In genomic region chr11:65446446-65447277, GRCh38 we compare ENCODE assay signal across 8 cellular contexts. TPM values are rescaled to one million over a fixed set of nuclear protein-coding genes. Genes with fewer than 3 reads are reported as not detected.
A peak's percentile ranks its signal among the peaks of the same experiment; 100 is the strongest.
DNase-seq lines count a peak whose midpoint lies in the region; ATAC-seq and TF ChIP-seq lines count a peak whose summit lies in the region.

No MANE protein-coding gene starts in this region.

- peak overlapping the region; percentile 80 for H3K9ac ChIP-seq in mesenchymal stem cell (ENCODE audit: low read length)

- WGBS in mesenchymal stem cell, result 94% methylated on average over 11 of the region's 11 CpGs
- 81 to 84% methylated on average over 11 of the region's 11 CpGs for WGBS in aorta, 2 donors

- no peak overlapping the region for H2BK120ac ChIP-seq in mesenchymal stem cell (ENCODE audit: low read depth, low read length)

- H3K9me3 Mint-ChIP-seq in activated naive CD4-positive, alpha-beta T cell treated with anti-CD3 and anti-CD28 coated beads, Interleukin-2, amount 50 U/mL, for 24 hours, result no peaks in the 10 kb centered on the region
- no peaks in the 10 kb centered on the region for H3K9me3 Mint-ChIP-seq in central memory CD8-positive, alpha-beta T cell

- no peak overlapping the region for H3K4me3 Mint-ChIP-seq in activated naive CD4-positive, alpha-beta T cell treated with anti-CD3 and anti-CD28 coated beads, Interleukin-2, amount 50 U/mL, for 24 hours
- H3K4me3 Mint-ChIP-seq in central memory CD8-positive, alpha-beta T cell, result no peak overlapping the region

- H3K23ac ChIP-seq in mesenchymal stem cell (ENCODE audit: low read length in 2 of 2), result no peak overlapping the region

- intact Hi-C loops in aorta (cut with DNase I), result no loop called here

- H3K9me3 ChIP-seq in mesenchymal stem cell (ENCODE audit: control insufficient read depth, low read length) (no peaks in the 10 kb centered on the region), aorta (ENCODE audit: control insufficient read depth, low read length) (no peaks in the 10 kb centered on the region), WERI-Rb-1 (ENCODE audit: severe bottlenecking) (peaks cover 5% of the 10 kb centered on the region)

- H3K36me3 Mint-ChIP-seq in activated naive CD4-positive, alpha-beta T cell treated with anti-CD3 and anti-CD28 coated beads, Interleukin-2, amount 50 U/mL, for 24 hours, result peaks cover 5% of the 10 kb centered on the region
- peaks cover 10% of the 10 kb centered on the region for H3K36me3 Mint-ChIP-seq in central memory CD8-positive, alpha-beta T cell (ENCODE audit: insufficient read depth)

- H2BK15ac ChIP-seq in mesenchymal stem cell (ENCODE audit: low read depth, poor library complexity, severe bottlenecking), result no peak overlapping the region

- H3K79me1 ChIP-seq in mesenchymal stem cell (replicated peaks; ENCODE audit: low read length, poor library complexity, severe bottlenecking), result no peaks in the 10 kb centered on the region

- no peak overlapping the region for H2BK12ac ChIP-seq in mesenchymal stem cell (ENCODE audit: low read length in 2 of 2)

- no peak overlapping the region for H3K4me3 ChIP-seq in mesenchymal stem cell (ENCODE audit: insufficient read depth in 1 of 2, low read depth in 1 of 2, low read length in 2 of 2)
- H3K4me3 ChIP-seq in aorta (ENCODE audit: low read length in 2 of 2), result no peak overlapping the region
- H3K4me3 ChIP-seq in WERI-Rb-1 (ENCODE audit: low read depth, low read length), result no peak overlapping the region

- no peak for TF ChIP-seq CTCF in WERI-Rb-1 (IDR thresholded peaks at IDR 0.05; ENCODE audit: low read depth, low read length)

- H3K36me3 ChIP-seq in mesenchymal stem cell (ENCODE audit: control insufficient read depth in 1 of 2, insufficient read depth in 2 of 2, low read depth in 1 of 2, low read length in 2 of 2) (peaks cover 44 to 52% of the 10 kb centered on the region in 2 experiments), aorta (ENCODE audit: control insufficient read depth in 1 of 2, insufficient read depth in 2 of 2, low read length in 1 of 2) (peaks cover 1 to 4% of the 10 kb centered on the region in 2 donors), WERI-Rb-1 (no peaks in the 10 kb centered on the region)

- H3K4me1 Mint-ChIP-seq in activated naive CD4-positive, alpha-beta T cell treated with anti-CD3 and anti-CD28 coated beads, Interleukin-2, amount 50 U/mL, for 24 hours, result peaks cover 19% of the 10 kb centered on the region
- peaks cover 30% of the 10 kb centered on the region for H3K4me1 Mint-ChIP-seq in central memory CD8-positive, alpha-beta T cell

- H3K4me2 ChIP-seq in mesenchymal stem cell (ENCODE audit: low read length, poor library complexity, severe bottlenecking), result no peak overlapping the region

- H2BK5ac ChIP-seq in mesenchymal stem cell (ENCODE audit: low read depth, low read length, poor library complexity, severe bottlenecking), result no peak overlapping the region

- H4K91ac ChIP-seq in mesenchymal stem cell (ENCODE audit: low read length), result no peak overlapping the region

- no peak overlapping the region for H2AK5ac ChIP-seq in mesenchymal stem cell (ENCODE audit: low read length, severe bottlenecking)

- H3K27me3 ChIP-seq in mesenchymal stem cell (ENCODE audit: control insufficient read depth in 1 of 2, insufficient read depth in 1 of 2, low read length in 2 of 2), result no peaks in the 10 kb centered on the region
- no peaks in the 10 kb centered on the region for H3K27me3 ChIP-seq in aorta (ENCODE audit: control insufficient read depth in 1 of 2, insufficient read depth in 2 of 2, low read length in 1 of 2)
- no peaks in the 10 kb centered on the region for H3K27me3 ChIP-seq in WERI-Rb-1 (ENCODE audit: insufficient read depth, low read depth, severe bottlenecking)

- DNase-seq in activated naive CD4-positive, alpha-beta T cell treated with anti-CD3 and anti-CD28 coated beads, Interleukin-2, amount 50 U/mL, for 16 hours, result no peak
- DNase-seq in central memory CD8-positive, alpha-beta T cell (ENCODE audit: low spot score in 2 of 2), result no peak
- DNase-seq in mesenchymal stem cell (no peak), aorta (peak; percentile 64 to 81), NCI-H1930 (lab: John Stamatoyannopoulos, UW) (no peak), NCI-H2081 (lab: John Stamatoyannopoulos, UW) (no peak), WERI-Rb-1 (no peak)

- H3K18ac ChIP-seq in mesenchymal stem cell (ENCODE audit: low read depth in 1 of 2, low read length in 2 of 2), result peak overlapping the region; percentile 49 to 52

- H3K4me1 ChIP-seq in mesenchymal stem cell (ENCODE audit: control insufficient read depth, insufficient read depth, low read depth, low read length) (peaks cover 54% of the 10 kb centered on the region), aorta (ENCODE audit: control insufficient read depth in 1 of 2, insufficient read depth in 2 of 2, low read length in 2 of 2) (no peaks in the 10 kb centered on the region)

- peak overlapping the region; percentile 51 for H3K27ac Mint-ChIP-seq in activated naive CD4-positive, alpha-beta T cell treated with anti-CD3 and anti-CD28 coated beads, Interleukin-2, amount 50 U/mL, for 24 hours
- peak overlapping the region; percentile 55 for H3K27ac Mint-ChIP-seq in central memory CD8-positive, alpha-beta T cell (ENCODE audit: low read depth)

- peak overlapping the region in 1 of 2 experiments; percentile 36 for H3K14ac ChIP-seq in mesenchymal stem cell (ENCODE audit: low read length in 2 of 2)

- no peak for ATAC-seq in central memory CD8-positive, alpha-beta T cell (replicated peaks; ENCODE audit: extremely low read depth, poor library complexity, severe bottlenecking)
- ATAC-seq in aorta (ENCODE audit: low FRiP score), result peak; percentile 3

- H4K8ac ChIP-seq in mesenchymal stem cell (ENCODE audit: low read length), result peak overlapping the region; percentile 23

- peak overlapping the region; percentile 74 for H3K27ac ChIP-seq in mesenchymal stem cell (ENCODE audit: low read length, poor library complexity, severe bottlenecking)
- peak overlapping the region in 1 of 2 donors; percentile 2 for H3K27ac ChIP-seq in aorta (ENCODE audit: low read depth in 1 of 2, low read length in 2 of 2)
- no peak overlapping the region for H3K27ac ChIP-seq in WERI-Rb-1

- no peak overlapping the region for H3K4ac ChIP-seq in mesenchymal stem cell (ENCODE audit: low read depth in 1 of 2, low read length in 2 of 2)

- no peaks in the 10 kb centered on the region for H3K27me3 Mint-ChIP-seq in activated naive CD4-positive, alpha-beta T cell treated with anti-CD3 and anti-CD28 coated beads, Interleukin-2, amount 50 U/mL, for 24 hours
- no peaks in the 10 kb centered on the region for H3K27me3 Mint-ChIP-seq in central memory CD8-positive, alpha-beta T cell

- H2AFZ ChIP-seq in mesenchymal stem cell (ENCODE audit: low read depth, low read length), result no peak overlapping the region

RNA-seq across cellular contexts. Expression of gene NEAT1, which starts 24.1 kb away (rescaled TPM):
- 51.2 TPM for polyA plus RNA-seq in mesenchymal stem cell (2013, experiment 1 of 2)
- polyA plus RNA-seq in mesenchymal stem cell (2013, experiment 2 of 2), result 44.5 TPM
- 1,000 to 10,000 TPM; 1,566 to 1,734 TPM for total RNA-seq in aorta
- 1,000 to 10,000 TPM in 1 of 2 donors, 100 to 1,000 TPM in 1; 239 to 1,307 TPM for polyA plus RNA-seq in aorta

RNA-seq across cellular contexts. Expression of gene MALAT1, which starts 52.2 kb away (rescaled TPM):
- polyA plus RNA-seq in mesenchymal stem cell (2013, experiment 1 of 2), result 972 TPM
- polyA plus RNA-seq in mesenchymal stem cell (2013, experiment 2 of 2), result 756 TPM
- total RNA-seq in aorta, result over 10,000 TPM; 16,103 to 18,225 TPM
- polyA plus RNA-seq in aorta, result 100 to 1,000 TPM; 228 to 370 TPM

Comparison
In these comparisons a context has a peak if more than half of its experiments do, and no peak if none do; other contexts are left out.
1. DNase-seq: peak in aorta (2 of 2); none in activated naive CD4-positive, alpha-beta T cell treated with anti-CD3 and anti-CD28 coated beads, Interleukin-2, amount 50 U/mL, for 16 hours (single experiment), central memory CD8-positive, alpha-beta T cell (0 of 2), mesenchymal stem cell (single experiment), NCI-H1930 (0 of 2), NCI-H2081 (0 of 2) and WERI-Rb-1 (single experiment).